ENCODE assay signal across 30 cellular contexts in the genomic region with DNA sequence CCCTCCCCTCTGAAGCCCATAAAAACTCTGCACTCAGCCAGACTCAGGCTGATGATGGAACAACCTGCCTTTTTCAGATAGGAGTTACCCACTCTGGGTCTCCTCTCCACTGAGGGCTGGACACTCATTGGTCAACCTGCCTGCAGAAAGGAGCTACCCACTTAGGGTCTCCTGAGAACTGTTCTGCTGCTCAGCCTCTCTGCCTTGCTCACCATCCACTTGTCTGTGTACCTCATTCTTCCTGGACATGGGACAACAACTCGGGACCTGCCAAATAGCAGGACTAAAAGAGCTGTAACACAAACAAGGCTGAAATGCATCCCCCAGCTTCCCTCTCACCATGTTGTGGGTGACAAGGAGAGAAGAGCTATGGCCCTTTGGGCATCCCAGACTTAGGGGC.
"Had no signal": no experiment of that assay in that cellular context is flagged by ENCODE, and none has a peak within 500 bp of the region (broad histone marks: within the 10 kb centered on the region; RNA-seq: fewer than 3 reads in every experiment).

No MANE protein-coding gene starts in this region.

- H3K27ac Mint-ChIP-seq: activated CD4-positive, alpha-beta T cell treated with anti-CD3 and anti-CD28 coated beads for 36 hours; activated naive CD4-positive, alpha-beta T cell treated with anti-CD3 and anti-CD28 coated beads, Interleukin-2, amount 10 ng/mL, durations not matched to agents 7 days and 5 days; activated naive CD8-positive, alpha-beta T cell treated with anti-CD3 and anti-CD28 coated beads, Interleukin-2, amount 10 ng/mL, durations not matched to agents 7 days and 5 days; activated T-cell treated with anti-CD3 and anti-CD28 coated beads, Interleukin-2, amount 50 U/mL, for 24 hours; effector memory CD8-positive, alpha-beta T cell; immature natural killer cell; memory B cell; natural killer cell; neural progenitor cell; stimulated activated naive B cell treated with anti-CD40 and anti-IgM and Interleukin-4, amounts not matched to agents 10 μg/mL and 1 μg/mL and 100 μg/mL, for 72 hours had no signal

- H3K9ac ChIP-seq: neural progenitor cell had no signal

- H3K4me1 Mint-ChIP-seq: activated CD4-positive, alpha-beta T cell treated with anti-CD3 and anti-CD28 coated beads for 36 hours; activated naive CD4-positive, alpha-beta T cell treated with anti-CD3 and anti-CD28 coated beads, Interleukin-2, amount 10 ng/mL, durations not matched to agents 7 days and 5 days; immature natural killer cell; memory B cell; stimulated activated naive B cell treated with anti-CD40 and anti-IgM and Interleukin-4, amounts not matched to agents 10 μg/mL and 1 μg/mL and 100 μg/mL, for 72 hours had no signal

- H3K27me3 ChIP-seq: brain microvascular endothelial cell, neural progenitor cell, stomach, thyroid gland, upper lobe of left lung, vagina had no signal

- H3K9me3 Mint-ChIP-seq: effector memory CD8-positive, alpha-beta T cell; natural killer cell had no signal

- H3K27me3 Mint-ChIP-seq: effector memory CD8-positive, alpha-beta T cell had no signal

- H3K9me3 ChIP-seq: thyroid gland had no signal

- H3K4me1 ChIP-seq: stomach, thyroid gland, upper lobe of left lung, vagina had no signal

- H3K4me2 ChIP-seq: neural progenitor cell had no signal

- DNase-seq: activated CD4-positive, alpha-beta T cell treated with anti-CD3 and anti-CD28 coated beads for 36 hours; activated CD4-positive, alpha-beta T cell treated with anti-CD3 and anti-CD28 coated beads, Interleukin-2, amount 50 U/mL, for 48 hours; activated CD4-positive, CD25-positive, alpha-beta regulatory T cell; activated CD8-positive, alpha-beta memory T cell treated with anti-CD3 and anti-CD28 coated beads, Interleukin-2, amount 50 U/mL, for 48 hours; activated gamma-delta T cell; activated naive CD4-positive, alpha-beta T cell treated with anti-CD3 and anti-CD28 coated beads, Interleukin-2, amount 10 ng/mL, durations not matched to agents 7 days and 5 days; activated naive CD8-positive, alpha-beta T cell treated with anti-CD3 and anti-CD28 coated beads, Interleukin-2, amount 10 ng/mL, durations not matched to agents 7 days and 5 days; activated T-cell treated with anti-CD3 and anti-CD28 coated beads, Interleukin-2, amount 50 U/mL, for 24 hours; amniotic stem cell; brain microvascular endothelial cell; cortex of kidney; effector memory CD8-positive, alpha-beta T cell; head of caudate nucleus; hippocampal formation; immature natural killer cell; kidney; left colon; natural killer cell; posterior cingulate gyrus; right cardiac atrium; stimulated activated CD4-positive, alpha-beta T cell treated with anti-CD3 and anti-CD28 coated beads, Interleukin-15, amount 100 ng/mL, for 24 hours; stimulated activated CD4-positive, alpha-beta T cell treated with anti-CD3 and anti-CD28 coated beads, Interleukin-2, amount 100 ng/mL, for 24 hours; stimulated activated naive B cell treated with anti-CD40 and anti-IgM and Interleukin-4, amounts not matched to agents 10 μg/mL and 1 μg/mL and 100 μg/mL, for 72 hours; stomach; thyroid gland had no signal

- H3K4me3 ChIP-seq: neural progenitor cell, stomach, thyroid gland, upper lobe of left lung, vagina had no signal

- H2AFZ ChIP-seq: neural progenitor cell had no signal

- H3K36me3 ChIP-seq: brain microvascular endothelial cell, neural progenitor cell, stomach, thyroid gland, upper lobe of left lung, vagina had no signal

- ATAC-seq: activated CD4-positive, alpha-beta T cell treated with anti-CD3 and anti-CD28 coated beads for 36 hours; effector memory CD8-positive, alpha-beta T cell; left colon; natural killer cell; right cardiac atrium; stimulated activated naive B cell treated with anti-CD40 and anti-IgM and Interleukin-4, amounts not matched to agents 10 μg/mL and 1 μg/mL and 100 μg/mL, for 72 hours had no signal

- FAIRE-seq: astrocyte, kidney had no signal

- H3K36me3 Mint-ChIP-seq: memory B cell, neural progenitor cell had no signal

- H3K4me3 Mint-ChIP-seq: activated CD4-positive, alpha-beta T cell treated with anti-CD3 and anti-CD28 coated beads for 36 hours; activated naive CD4-positive, alpha-beta T cell treated with anti-CD3 and anti-CD28 coated beads, Interleukin-2, amount 10 ng/mL, durations not matched to agents 7 days and 5 days; activated naive CD8-positive, alpha-beta T cell treated with anti-CD3 and anti-CD28 coated beads, Interleukin-2, amount 10 ng/mL, durations not matched to agents 7 days and 5 days; activated T-cell treated with anti-CD3 and anti-CD28 coated beads, Interleukin-2, amount 50 U/mL, for 24 hours; effector memory CD8-positive, alpha-beta T cell; immature natural killer cell; memory B cell; natural killer cell; neural progenitor cell; stimulated activated naive B cell treated with anti-CD40 and anti-IgM and Interleukin-4, amounts not matched to agents 10 μg/mL and 1 μg/mL and 100 μg/mL, for 72 hours had no signal

- H3K27ac ChIP-seq: brain microvascular endothelial cell, neural progenitor cell, stomach, thyroid gland, upper lobe of left lung, vagina had no signal
